ENCODE assay signal across 9 cellular contexts in genomic region chr6:161668665-161669064, GRCh38.
"Had no signal": no experiment of that assay in that cellular context is flagged by ENCODE, and none has a peak within 500 bp of the region (broad histone marks: within the 10 kb centered on the region; RNA-seq: fewer than 3 reads in every experiment).

No MANE protein-coding gene starts in this region.

- DNase-seq: H9, HCEC 1CT, IMR-90, KG1 had no signal

- H3K4me3 ChIP-seq: GM23338, K562 had no signal

- ATAC-seq: GM23338, K562 had no signal

- H3K4me1 Mint-ChIP-seq: GM23338, H9 had no signal

- FAIRE-seq: H1, H54, HTR-8/SVneo, K562 had no signal

- H3K4me3 Mint-ChIP-seq: GM23338, H9 had no signal

- H3K27ac Mint-ChIP-seq: GM23338, H9 had no signal
